1 cellular context compared by ENCODE assay signal in genomic region chr10:71725249-71725648, GRCh38.
TF ChIP-seq lines count a peak whose summit lies in the region.

No MANE protein-coding gene starts in this region.

TF ChIP-seq in H1, 55 proteins besides CTCF, POLR2A, EP300 and RAD21:
- no peak for TF ChIP-seq JUND (IDR thresholded peaks at IDR 0.05; ENCODE audit: low read length)
- no peak for TF ChIP-seq SP2 (IDR thresholded peaks at IDR 0.05; ENCODE audit: low read length)
- TF ChIP-seq, protein P1, sequence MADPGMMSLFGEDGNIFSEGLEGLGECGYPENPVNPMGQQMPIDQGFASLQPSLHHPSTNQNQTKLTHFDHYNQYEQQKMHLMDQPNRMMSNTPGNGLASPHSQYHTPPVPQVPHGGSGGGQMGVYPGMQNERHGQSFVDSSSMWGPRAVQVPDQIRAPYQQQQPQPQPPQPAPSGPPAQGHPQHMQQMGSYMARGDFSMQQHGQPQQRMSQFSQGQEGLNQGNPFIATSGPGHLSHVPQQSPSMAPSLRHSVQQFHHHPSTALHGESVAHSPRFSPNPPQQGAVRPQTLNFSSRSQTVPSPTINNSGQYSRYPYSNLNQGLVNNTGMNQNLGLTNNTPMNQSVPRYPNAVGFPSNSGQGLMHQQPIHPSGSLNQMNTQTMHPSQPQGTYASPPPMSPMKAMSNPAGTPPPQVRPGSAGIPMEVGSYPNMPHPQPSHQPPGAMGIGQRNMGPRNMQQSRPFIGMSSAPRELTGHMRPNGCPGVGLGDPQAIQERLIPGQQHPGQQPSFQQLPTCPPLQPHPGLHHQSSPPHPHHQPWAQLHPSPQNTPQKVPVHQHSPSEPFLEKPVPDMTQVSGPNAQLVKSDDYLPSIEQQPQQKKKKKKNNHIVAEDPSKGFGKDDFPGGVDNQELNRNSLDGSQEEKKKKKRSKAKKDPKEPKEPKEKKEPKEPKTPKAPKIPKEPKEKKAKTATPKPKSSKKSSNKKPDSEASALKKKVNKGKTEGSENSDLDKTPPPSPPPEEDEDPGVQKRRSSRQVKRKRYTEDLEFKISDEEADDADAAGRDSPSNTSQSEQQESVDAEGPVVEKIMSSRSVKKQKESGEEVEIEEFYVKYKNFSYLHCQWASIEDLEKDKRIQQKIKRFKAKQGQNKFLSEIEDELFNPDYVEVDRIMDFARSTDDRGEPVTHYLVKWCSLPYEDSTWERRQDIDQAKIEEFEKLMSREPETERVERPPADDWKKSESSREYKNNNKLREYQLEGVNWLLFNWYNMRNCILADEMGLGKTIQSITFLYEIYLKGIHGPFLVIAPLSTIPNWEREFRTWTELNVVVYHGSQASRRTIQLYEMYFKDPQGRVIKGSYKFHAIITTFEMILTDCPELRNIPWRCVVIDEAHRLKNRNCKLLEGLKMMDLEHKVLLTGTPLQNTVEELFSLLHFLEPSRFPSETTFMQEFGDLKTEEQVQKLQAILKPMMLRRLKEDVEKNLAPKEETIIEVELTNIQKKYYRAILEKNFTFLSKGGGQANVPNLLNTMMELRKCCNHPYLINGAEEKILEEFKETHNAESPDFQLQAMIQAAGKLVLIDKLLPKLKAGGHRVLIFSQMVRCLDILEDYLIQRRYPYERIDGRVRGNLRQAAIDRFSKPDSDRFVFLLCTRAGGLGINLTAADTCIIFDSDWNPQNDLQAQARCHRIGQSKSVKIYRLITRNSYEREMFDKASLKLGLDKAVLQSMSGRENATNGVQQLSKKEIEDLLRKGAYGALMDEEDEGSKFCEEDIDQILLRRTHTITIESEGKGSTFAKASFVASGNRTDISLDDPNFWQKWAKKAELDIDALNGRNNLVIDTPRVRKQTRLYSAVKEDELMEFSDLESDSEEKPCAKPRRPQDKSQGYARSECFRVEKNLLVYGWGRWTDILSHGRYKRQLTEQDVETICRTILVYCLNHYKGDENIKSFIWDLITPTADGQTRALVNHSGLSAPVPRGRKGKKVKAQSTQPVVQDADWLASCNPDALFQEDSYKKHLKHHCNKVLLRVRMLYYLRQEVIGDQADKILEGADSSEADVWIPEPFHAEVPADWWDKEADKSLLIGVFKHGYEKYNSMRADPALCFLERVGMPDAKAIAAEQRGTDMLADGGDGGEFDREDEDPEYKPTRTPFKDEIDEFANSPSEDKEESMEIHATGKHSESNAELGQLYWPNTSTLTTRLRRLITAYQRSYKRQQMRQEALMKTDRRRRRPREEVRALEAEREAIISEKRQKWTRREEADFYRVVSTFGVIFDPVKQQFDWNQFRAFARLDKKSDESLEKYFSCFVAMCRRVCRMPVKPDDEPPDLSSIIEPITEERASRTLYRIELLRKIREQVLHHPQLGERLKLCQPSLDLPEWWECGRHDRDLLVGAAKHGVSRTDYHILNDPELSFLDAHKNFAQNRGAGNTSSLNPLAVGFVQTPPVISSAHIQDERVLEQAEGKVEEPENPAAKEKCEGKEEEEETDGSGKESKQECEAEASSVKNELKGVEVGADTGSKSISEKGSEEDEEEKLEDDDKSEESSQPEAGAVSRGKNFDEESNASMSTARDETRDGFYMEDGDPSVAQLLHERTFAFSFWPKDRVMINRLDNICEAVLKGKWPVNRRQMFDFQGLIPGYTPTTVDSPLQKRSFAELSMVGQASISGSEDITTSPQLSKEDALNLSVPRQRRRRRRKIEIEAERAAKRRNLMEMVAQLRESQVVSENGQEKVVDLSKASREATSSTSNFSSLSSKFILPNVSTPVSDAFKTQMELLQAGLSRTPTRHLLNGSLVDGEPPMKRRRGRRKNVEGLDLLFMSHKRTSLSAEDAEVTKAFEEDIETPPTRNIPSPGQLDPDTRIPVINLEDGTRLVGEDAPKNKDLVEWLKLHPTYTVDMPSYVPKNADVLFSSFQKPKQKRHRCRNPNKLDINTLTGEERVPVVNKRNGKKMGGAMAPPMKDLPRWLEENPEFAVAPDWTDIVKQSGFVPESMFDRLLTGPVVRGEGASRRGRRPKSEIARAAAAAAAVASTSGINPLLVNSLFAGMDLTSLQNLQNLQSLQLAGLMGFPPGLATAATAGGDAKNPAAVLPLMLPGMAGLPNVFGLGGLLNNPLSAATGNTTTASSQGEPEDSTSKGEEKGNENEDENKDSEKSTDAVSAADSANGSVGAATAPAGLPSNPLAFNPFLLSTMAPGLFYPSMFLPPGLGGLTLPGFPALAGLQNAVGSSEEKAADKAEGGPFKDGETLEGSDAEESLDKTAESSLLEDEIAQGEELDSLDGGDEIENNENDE (IDR thresholded peaks at IDR 0.05; ENCODE audit: insufficient replicate concordance, low read length), result no peak
- no peak for TF ChIP-seq SRF (IDR thresholded peaks at IDR 0.05; ENCODE audit: low read depth, low read length)
- TF ChIP-seq TBP (IDR thresholded peaks at IDR 0.05; ENCODE audit: low read depth, low read length), result no peak
- TF ChIP-seq PHF8 (conservative IDR thresholded peaks at IDR 0.05; ENCODE audit: low read depth, low read length), result no peak
- no peak for TF ChIP-seq CHD1 (IDR thresholded peaks at IDR 0.05; ENCODE audit: low read depth, low read length)
- no peak for TF ChIP-seq EZH2 (IDR thresholded peaks at IDR 0.05; ENCODE audit: low read depth, low read length, severe bottlenecking)
- no peak for TF ChIP-seq CHD2 (IDR thresholded peaks at IDR 0.05; ENCODE audit: low read length)
- TF ChIP-seq ZNF274 (IDR thresholded peaks at IDR 0.05; ENCODE audit: borderline replicate concordance, extremely low read depth, low read length), result no peak
- TF ChIP-seq RFX5 (IDR thresholded peaks at IDR 0.05; ENCODE audit: borderline replicate concordance, low read depth, low read length), result no peak
- no peak for TF ChIP-seq RBBP5 (IDR thresholded peaks at IDR 0.05; ENCODE audit: borderline replicate concordance, low read depth, low read length)
